25 cellular contexts compared by ENCODE assay signal in the genomic region with DNA sequence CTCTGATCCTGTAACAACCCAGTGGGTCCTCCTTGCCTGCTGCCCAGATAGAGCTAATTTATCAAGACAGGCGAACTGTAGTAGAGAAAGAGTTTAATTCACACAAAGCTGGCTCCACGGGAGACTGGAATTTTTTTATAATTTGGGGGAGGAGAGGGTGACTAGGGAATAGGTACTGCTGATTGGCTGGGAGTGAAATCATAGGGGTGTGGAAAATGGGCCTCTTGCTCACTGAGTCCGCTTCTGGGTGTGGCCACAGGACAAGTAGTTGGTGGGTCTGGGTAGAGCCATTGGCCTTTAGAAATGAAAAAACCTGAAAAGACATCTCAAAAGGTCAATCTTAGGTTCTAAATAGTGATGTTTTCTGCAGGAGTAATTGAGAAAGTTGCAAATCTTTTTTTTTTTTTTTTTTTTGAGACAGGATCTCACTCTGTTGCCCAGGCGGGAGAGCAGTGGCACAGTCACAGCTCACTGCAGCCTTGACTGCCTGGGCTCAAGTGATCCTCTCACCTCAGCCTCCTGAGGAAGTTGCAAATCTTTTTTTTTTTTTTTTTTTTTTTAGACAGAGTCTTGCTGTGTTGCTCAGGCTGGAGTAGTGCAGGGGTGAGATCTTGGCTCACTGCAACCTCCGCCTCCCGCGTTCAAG.
"Had no signal": no experiment of that assay in that cellular context is flagged by ENCODE, and none has a peak within 500 bp of the region (broad histone marks: within the 10 kb centered on the region; RNA-seq: fewer than 3 reads in every experiment).

No MANE protein-coding gene starts in this region.

- H3K4me2 ChIP-seq: hepatocyte had no signal

- H3K27ac Mint-ChIP-seq: naive B cell; nephron progenitor cell; stimulated activated effector memory CD8-positive, alpha-beta T cell treated with anti-CD3 and anti-CD28 coated beads, Interleukin-12 subunit alpha, Interleukin-12 subunit beta, amount 100 ng/mL, for 72 hours had no signal

- H3K4me1 Mint-ChIP-seq: nephron progenitor cell; stimulated activated effector memory CD8-positive, alpha-beta T cell treated with anti-CD3 and anti-CD28 coated beads, Interleukin-12 subunit alpha, Interleukin-12 subunit beta, amount 100 ng/mL, for 72 hours had no signal

- FAIRE-seq: endothelial cell of umbilical vein, frontal cortex, islet of Langerhans, urothelium cell line had no signal

- H3K9me3 ChIP-seq: esophagus squamous epithelium, left lung, prostate gland, right atrium auricular region, sigmoid colon, thoracic aorta, tibial nerve, upper lobe of left lung had no signal

- H2AFZ ChIP-seq: hepatocyte had no signal

- DNase-seq: dermis blood vessel endothelial cell; effector memory CD4-positive, alpha-beta T cell; esophagus squamous epithelium; head of caudate nucleus; left cardiac atrium; left lung; naive B cell; nephron progenitor cell; nucleus accumbens; sigmoid colon; stimulated activated CD4-positive, alpha-beta T cell treated with anti-CD3 and anti-CD28 coated beads, Interleukin-2, amount 100 ng/mL, for 24 hours; stimulated activated CD4-positive, alpha-beta T cell treated with anti-CD3 and anti-CD28 coated beads, Interleukin-4, amount 100 ng/mL, for 24 hours; stimulated activated naive CD8-positive, alpha-beta T cell treated with anti-CD3 and anti-CD28 coated beads, Interleukin-15, Interleukin-2, amounts not matched to agents 100 U/mL and 50 U/mL, for 24 hours; upper lobe of left lung had no signal

- H3K4me1 ChIP-seq: esophagus squamous epithelium, left lung, prostate gland, right atrium auricular region, sigmoid colon, tibial nerve, upper lobe of left lung had no signal

- H3K27ac ChIP-seq: coronary artery, esophagus squamous epithelium, hepatocyte, left lung, prostate gland, right atrium auricular region, sigmoid colon, thoracic aorta, tibial nerve, upper lobe of left lung had no signal

- H3K79me2 ChIP-seq: hepatocyte had no signal

- ATAC-seq: left cardiac atrium; left lung; stimulated activated effector memory CD8-positive, alpha-beta T cell treated with anti-CD3 and anti-CD28 coated beads, Interleukin-12 subunit alpha, Interleukin-12 subunit beta, amount 100 ng/mL, for 72 hours; stimulated activated naive CD8-positive, alpha-beta T cell treated with anti-CD3 and anti-CD28 coated beads, Interleukin-15, Interleukin-2, amounts not matched to agents 100 U/mL and 50 U/mL, for 24 hours had no signal

- H3K27me3 ChIP-seq: esophagus squamous epithelium, hepatocyte, left lung, right atrium auricular region, sigmoid colon, tibial nerve, upper lobe of left lung had no signal

- H3K36me3 ChIP-seq: esophagus squamous epithelium, left lung, prostate gland, right atrium auricular region, sigmoid colon, thoracic aorta, tibial nerve, upper lobe of left lung had no signal

- H3K36me3 Mint-ChIP-seq: naive B cell; stimulated activated effector memory CD8-positive, alpha-beta T cell treated with anti-CD3 and anti-CD28 coated beads, Interleukin-12 subunit alpha, Interleukin-12 subunit beta, amount 100 ng/mL, for 72 hours had no signal

- H3K9me3 Mint-ChIP-seq: stimulated activated effector memory CD8-positive, alpha-beta T cell treated with anti-CD3 and anti-CD28 coated beads, Interleukin-12 subunit alpha, Interleukin-12 subunit beta, amount 100 ng/mL, for 72 hours had no signal

- H3K4me3 ChIP-seq: coronary artery, esophagus squamous epithelium, hepatocyte, left lung, prostate gland, right atrium auricular region, sigmoid colon, thoracic aorta, tibial nerve, upper lobe of left lung had no signal

- H3K4me3 Mint-ChIP-seq: naive B cell; nephron progenitor cell; stimulated activated effector memory CD8-positive, alpha-beta T cell treated with anti-CD3 and anti-CD28 coated beads, Interleukin-12 subunit alpha, Interleukin-12 subunit beta, amount 100 ng/mL, for 72 hours had no signal
